Comparison of ENCODE assay signal across 8 cellular contexts in genomic region chr9:69809304-69809863, GRCh38. TPM values are rescaled to one million over a fixed set of nuclear protein-coding genes. Genes with fewer than 3 reads are reported as not detected.
DNase-seq lines count a peak whose midpoint lies in the region; ATAC-seq and TF ChIP-seq lines count a peak whose summit lies in the region.

No MANE protein-coding gene starts in this region.

- no TSS peak for BruUV-seq in OCI-LY7 (replicated peaks; lab: Mats Ljungman, UMichigan)

- POLR2A ChIA-PET in OCI-LY7 (lab: Charles Lee): interaction anchor here (0.9 kb wide), 1 partner anchor 156 kb away, joined by 4 read pairs; no protein-coding TSS in a partner anchor

- H3K27ac ChIP-seq in OCI-LY7 (ENCODE audit: low read depth, low read length, poor library complexity, severe bottlenecking) (no peak overlapping the region), upper lobe of right lung (no peak overlapping the region), caudate nucleus (ENCODE audit: low read depth, low read length) (no peak overlapping the region)

- CTCF ChIA-PET in OCI-LY7 (lab: Charles Lee; ENCODE audit: unreplicated experiment): no interaction called here

- H3K4me3 ChIP-seq in OCI-LY7 (ENCODE audit: low read depth, low read length, poor library complexity, severe bottlenecking): no peak overlapping the region
- no peak overlapping the region for H3K4me3 ChIP-seq in upper lobe of right lung

- intact Hi-C loops in OCI-LY7 (cut with micrococcal nuclease; ENCODE audit: unreplicated experiment) (no loop called here), upper lobe of right lung (cut with DNase I) (no loop called here)

- no peak overlapping the region for H2AFZ ChIP-seq in OCI-LY7 (ENCODE audit: low read length)

- H4K20me1 ChIP-seq in OCI-LY7 (ENCODE audit: insufficient read depth, low read length): no peaks in the 10 kb centered on the region

- DNase-seq in stimulated activated CD4-positive, alpha-beta T cell treated with anti-CD3 and anti-CD28 coated beads, Interleukin-1b, Interleukin-23, amount 100 ng/mL, for 48 hours: peak; percentile 6
- DNase-seq in stimulated activated CD4-positive, alpha-beta T cell treated with anti-CD3 and anti-CD28 coated beads, Interleukin-4, amount 100 ng/mL, for 4 hours: no peak
- DNase-seq in OCI-LY7 (ENCODE audit: low spot score) (peak; percentile 21), upper lobe of right lung (no peak), caudate nucleus (lab: John Stamatoyannopoulos, UW) (no peak), cerebellum (ENCODE audit: low spot score) (no peak), NCI-H510A (lab: John Stamatoyannopoulos, UW) (no peak)
- peak; percentile 7 for DNase-seq in effector CD8-positive, alpha-beta T cell (lab: John Stamatoyannopoulos, UW)

- no peaks in the 10 kb centered on the region for H3K36me3 ChIP-seq in OCI-LY7 (ENCODE audit: insufficient read depth, low read length)
- no peaks in the 10 kb centered on the region for H3K36me3 ChIP-seq in upper lobe of right lung

- no peaks in the 10 kb centered on the region for H3K27me3 ChIP-seq in upper lobe of right lung

- TF ChIP-seq CTCF in OCI-LY7 (conservative IDR thresholded peaks at IDR 0.05; ENCODE audit: low read length) (peak; percentile 73), upper lobe of right lung (IDR thresholded peaks at IDR 0.05) (peak; percentile 20)

- ATAC-seq in upper lobe of right lung: peak; percentile 44

- H3K4me1 ChIP-seq in OCI-LY7 (ENCODE audit: insufficient read depth, low read length, poor library complexity, severe bottlenecking) (no peaks in the 10 kb centered on the region), upper lobe of right lung (peaks cover 8% of the 10 kb centered on the region)

- H3K9me2 ChIP-seq in OCI-LY7 (ENCODE audit: insufficient read depth, low read length): no peaks in the 10 kb centered on the region

- H3K79me2 ChIP-seq in OCI-LY7 (ENCODE audit: insufficient read depth, low read depth, low read length): no peaks in the 10 kb centered on the region

- no peak overlapping the region for H3K4me2 ChIP-seq in OCI-LY7 (ENCODE audit: low read length)

- no peaks in the 10 kb centered on the region for H3K9me3 ChIP-seq in OCI-LY7 (ENCODE audit: low read length)
- no peaks in the 10 kb centered on the region for H3K9me3 ChIP-seq in upper lobe of right lung

RNA-seq across cellular contexts. Expression of gene CFAP95, which starts 11.2 kb away (rescaled TPM):
- not detected in 2 replicates for total RNA-seq in OCI-LY7 (2014; rRNA removed; shearing (Covaris generic))
- total RNA-seq in OCI-LY7 (2022): not detected in 2 replicates
- total RNA-seq in upper lobe of right lung: not detected
- not detected for total RNA-seq in cerebellum

RNA-seq across cellular contexts. Expression of gene PTAR1, which starts 49.6 kb away (rescaled TPM):
- 68.8 and 71.1 TPM in 2 replicates for total RNA-seq in OCI-LY7 (2014; rRNA removed; shearing (Covaris generic))
- 48.2 and 56.4 TPM in 2 replicates for total RNA-seq in OCI-LY7 (2022)
- 48.9 TPM for total RNA-seq in upper lobe of right lung
- total RNA-seq in cerebellum: 110 TPM

Comparison
In these comparisons a context has a peak if more than half of its experiments do, and no peak if none do; other contexts are left out.
1. DNase-seq: peak in stimulated activated CD4-positive, alpha-beta T cell treated with anti-CD3 and anti-CD28 coated beads, Interleukin-1b, Interleukin-23, amount 100 ng/mL, for 48 hours (single experiment), OCI-LY7 (single experiment) and effector CD8-positive, alpha-beta T cell (single experiment); none in stimulated activated CD4-positive, alpha-beta T cell treated with anti-CD3 and anti-CD28 coated beads, Interleukin-4, amount 100 ng/mL, for 4 hours (0 of 2), upper lobe of right lung (single experiment), caudate nucleus (0 of 61), cerebellum (single experiment) and NCI-H510A (single experiment).